In genomic region chr13:40026174-40026585, GRCh38 we compare ENCODE assay signal across 9 cellular contexts.
DNase-seq lines count a peak whose midpoint lies in the region; ATAC-seq and TF ChIP-seq lines count a peak whose summit lies in the region.
"Had no signal": no experiment of that assay in that cellular context is flagged by ENCODE, and none has a peak within 500 bp of the region (broad histone marks: within the 10 kb centered on the region; RNA-seq: fewer than 3 reads in every experiment).

No MANE protein-coding gene starts in this region.

- DNase-seq in activated CD4-positive, alpha-beta T cell treated with anti-CD3 and anti-CD28 coated beads for 36 hours, result peak; percentile 79
- DNase-seq in natural killer cell (no peak), DMS53 (lab: John Stamatoyannopoulos, UW) (no peak), coronary artery (ENCODE audit: low spot score) (no peak), substantia nigra (lab: John Stamatoyannopoulos, UW) (no peak), GOT3 (lab: John Stamatoyannopoulos, UW) (no peak)

- H3K9me3 Mint-ChIP-seq in activated CD4-positive, alpha-beta T cell treated with anti-CD3 and anti-CD28 coated beads for 36 hours (ENCODE audit: low read depth), result peaks cover 2% of the 10 kb centered on the region
- H3K9me3 Mint-ChIP-seq in natural killer cell, result no peaks in the 10 kb centered on the region

- H3K27me3 Mint-ChIP-seq in activated CD4-positive, alpha-beta T cell treated with anti-CD3 and anti-CD28 coated beads for 36 hours, result no peaks in the 10 kb centered on the region
- peaks cover 0 to 22% of the 10 kb centered on the region in 2 donors for H3K27me3 Mint-ChIP-seq in natural killer cell (ENCODE audit: low read depth in 2 of 2)
- H3K27me3 Mint-ChIP-seq: brain had no signal

- intact Hi-C loops in activated CD4-positive, alpha-beta T cell treated with anti-CD3 and anti-CD28 coated beads for 36 hours (cut with DNase I, micrococcal nuclease), result loop anchor here (1.0 to 10.0 kb wide), 21 partner anchors 28 to 959 kb away; no protein-coding TSS in a partner anchor
- intact Hi-C loops in natural killer cell (cut with micrococcal nuclease), result no loop called here

- ATAC-seq in GM18517 (IDR thresholded peaks at IDR 0.05; ENCODE audit: unreplicated experiment) (peak; percentile 92), HG02885 (IDR thresholded peaks at IDR 0.05; ENCODE audit: poor library complexity, unreplicated experiment) (peak; percentile 95), natural killer cell (peak; percentile 26 to 45 (median 37))
- ATAC-seq in activated CD4-positive, alpha-beta T cell treated with anti-CD3 and anti-CD28 coated beads for 36 hours, result peak; percentile 82

- H3K27ac ChIP-seq in coronary artery (no peak overlapping the region), substantia nigra (ENCODE audit: low read depth, low read length, poor library complexity, severe bottlenecking) (no peak overlapping the region)

- POLR2A ChIA-PET in activated CD4-positive, alpha-beta T cell treated with anti-CD3 and anti-CD28 coated beads for 36 hours (lab: Charles Lee), result interaction anchor here (0.8 to 1.9 kb wide), 2 partner anchors 11 to 76 kb away, joined by 3 to 10 read pairs; no protein-coding TSS in a partner anchor

- no peak overlapping the region for H3K4me3 ChIP-seq in coronary artery

- peak overlapping the region; percentile 28 for H3K27ac Mint-ChIP-seq in activated CD4-positive, alpha-beta T cell treated with anti-CD3 and anti-CD28 coated beads for 36 hours
- H3K27ac Mint-ChIP-seq in natural killer cell, result no peak overlapping the region
- H3K27ac Mint-ChIP-seq: brain had no signal

- H3K36me3 Mint-ChIP-seq in activated CD4-positive, alpha-beta T cell treated with anti-CD3 and anti-CD28 coated beads for 36 hours (ENCODE audit: low read depth), result peaks cover 3% of the 10 kb centered on the region
- no peaks in the 10 kb centered on the region for H3K36me3 Mint-ChIP-seq in natural killer cell
- H3K36me3 Mint-ChIP-seq: brain had no signal

- H3K4me3 Mint-ChIP-seq in activated CD4-positive, alpha-beta T cell treated with anti-CD3 and anti-CD28 coated beads for 36 hours, result peak overlapping the region; percentile 25
- no peak overlapping the region for H3K4me3 Mint-ChIP-seq in natural killer cell
- H3K4me3 Mint-ChIP-seq: brain had no signal

- TF ChIP-seq CTCF in natural killer cell (IDR thresholded peaks at IDR 0.05) (no peak), coronary artery (IDR thresholded peaks at IDR 0.05) (no peak)

- H3K4me1 Mint-ChIP-seq in activated CD4-positive, alpha-beta T cell treated with anti-CD3 and anti-CD28 coated beads for 36 hours, result peaks cover 48% of the 10 kb centered on the region
- H3K4me1 Mint-ChIP-seq in natural killer cell, result peaks cover 0 to 5% of the 10 kb centered on the region in 2 donors
- H3K4me1 Mint-ChIP-seq: brain had no signal

- CTCF ChIA-PET in activated CD4-positive, alpha-beta T cell treated with anti-CD3 and anti-CD28 coated beads for 36 hours (lab: Charles Lee), result interaction anchor here (0.9 to 3.1 kb wide), 4 partner anchors 12 to 99 kb away, joined by 3 to 15 read pairs (median 4); no protein-coding TSS in a partner anchor

Comparison
In these comparisons a context has a peak if more than half of its experiments do, and no peak if none do; other contexts are left out.
1. ATAC-seq: peak in every context shown above with its lines; median percentile 95 in HG02885; 92 in GM18517; 82 in activated CD4-positive, alpha-beta T cell treated with anti-CD3 and anti-CD28 coated beads for 36 hours; 37 in natural killer cell.